1 cellular context compared by ENCODE assay signal in the genomic region with DNA sequence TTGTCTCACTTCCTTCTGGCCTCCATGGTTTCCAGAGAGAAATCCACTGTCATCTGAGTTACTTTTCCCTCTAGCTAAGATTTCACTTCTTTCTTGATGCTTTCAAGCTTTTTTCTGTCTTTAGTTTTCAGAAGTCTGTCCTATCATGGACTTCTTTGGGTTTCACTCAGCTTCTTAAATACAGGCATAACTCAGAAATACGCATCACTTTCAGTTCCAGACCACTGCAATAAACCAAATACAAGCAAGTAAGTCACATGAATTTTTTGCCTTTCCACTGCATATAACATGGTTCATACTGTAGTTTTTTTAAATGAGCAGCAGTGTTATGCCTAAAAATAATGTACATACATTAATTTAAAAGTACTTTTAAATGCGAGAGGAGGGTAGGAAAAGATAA.
TF ChIP-seq lines count a peak whose summit lies in the region.

No MANE protein-coding gene starts in this region.

TF ChIP-seq in GM12878, 131 proteins besides CTCF, POLR2A, EP300 and RAD21:
- TF ChIP-seq NKRF (conservative IDR thresholded peaks at IDR 0.05) (no peak), RUNX3 (IDR thresholded peaks at IDR 0.05; ENCODE audit: low read length) (peak; percentile 5; the same call in 1 of the 2 replicates)
